12 cellular contexts compared by ENCODE assay signal in genomic region chr2:151315381-151315903, GRCh38. TPM values are rescaled to one million over a fixed set of nuclear protein-coding genes. Genes with fewer than 3 reads are reported as not detected.
DNase-seq lines count a peak whose midpoint lies in the region; ATAC-seq and TF ChIP-seq lines count a peak whose summit lies in the region.
"Had no signal": no experiment of that assay in that cellular context is flagged by ENCODE, and none has a peak within 500 bp of the region (broad histone marks: within the 10 kb centered on the region; RNA-seq: fewer than 3 reads in every experiment).

No MANE protein-coding gene starts in this region.

- H3K27ac Mint-ChIP-seq in HFFc6: no peak overlapping the region

- 0 out of 2 replicates have a peak, but pooled peaks cover 3% of the 10 kb centered on the region for H3K27me3 Mint-ChIP-seq in HFFc6 (ENCODE audit: insufficient read depth)

- DNase-seq in GM03348 (ENCODE audit: low spot score) (peak; percentile 47), left ventricle myocardium superior (peak; percentile 47), retinal pigment epithelial cell (ENCODE audit: low read depth) (peak; percentile 94), mesenteric fat pad (ENCODE audit: low spot score) (no peak), HFFc6 (no peak)
- no peak for DNase-seq in activated CD4-positive, CD25-positive, alpha-beta regulatory T cell treated with anti-CD3 and anti-CD28 coated beads, Interleukin-2, amount 50 U/mL, for 72 hours
- DNase-seq: NCI-H226 had no signal

- H3K4me3 ChIP-seq in retinal pigment epithelial cell (ENCODE audit: low read length): peak overlapping the region; percentile 1
- H3K4me3 ChIP-seq: cardiac muscle cell, SJSA1 had no signal

- H3K36me3 Mint-ChIP-seq in HFFc6 (ENCODE audit: low read depth): no peaks in the 10 kb centered on the region

- ATAC-seq in left ventricle myocardium superior: peak; percentile 89
- no peak for ATAC-seq in GM18907 (IDR thresholded peaks at IDR 0.05; ENCODE audit: unreplicated experiment)

- intact Hi-C loops in left ventricle myocardium superior (cut with micrococcal nuclease): no loop called here

- peaks cover 3% of the 10 kb centered on the region for H3K9me3 Mint-ChIP-seq in HFFc6

- TF ChIP-seq CTCF in retinal pigment epithelial cell (conservative IDR thresholded peaks at IDR 0.05; ENCODE audit: low read depth, low read length) (no peak), HFFc6 (IDR thresholded peaks at IDR 0.05) (no peak)

- H3K4me3 Mint-ChIP-seq in HFFc6: no peak overlapping the region

- H3K27ac ChIP-seq in angular gyrus (ENCODE audit: low read depth, low read length): peak overlapping the region; percentile 51
- H3K27ac ChIP-seq: cardiac muscle cell, SJSA1 had no signal

- peaks cover 10% of the 10 kb centered on the region for H3K4me1 Mint-ChIP-seq in HFFc6 (ENCODE audit: low read depth)

RNA-seq across cellular contexts. Expression of gene NMI, which starts 26.0 kb away (rescaled TPM):
- 3.9 TPM for total RNA-seq in left ventricle myocardium superior
- 13.6 TPM for total RNA-seq in mesenteric fat pad
- total RNA-seq in HFFc6 (2021; fragmentation: NEBNext Ultra II Directional; extraction: Animal tissue kit (Norgen Biotek cat#: 25700)): 1 to 10 TPM; 4.2 to 7.3 (median 6.4) TPM

RNA-seq across cellular contexts. Expression of gene TNFAIP6, which starts 42.0 kb away (rescaled TPM):
- total RNA-seq in left ventricle myocardium superior (2.4 TPM), mesenteric fat pad (25.4 TPM)
- 1 to 10 TPM in 5 of 6 experiments, under 1 TPM in 1; 0.92 to 2.4 (median 2.3) TPM for total RNA-seq in HFFc6 (2021; fragmentation: NEBNext Ultra II Directional; extraction: Animal tissue kit (Norgen Biotek cat#: 25700))
- total RNA-seq: activated CD8-positive, alpha-beta memory T cell treated with anti-CD3 and anti-CD28 coated beads for 36 hours; cardiac muscle cell had no signal

RNA-seq across cellular contexts. Expression of gene RBM43, which starts 53.8 kb away (rescaled TPM):
- total RNA-seq in left ventricle myocardium superior: 2.2 TPM
- 3.7 TPM for total RNA-seq in mesenteric fat pad
- 1 to 10 TPM; 3.8 to 8.2 (median 6.4) TPM for total RNA-seq in HFFc6 (2021; fragmentation: NEBNext Ultra II Directional; extraction: Animal tissue kit (Norgen Biotek cat#: 25700))

Comparison
In these comparisons a context has a peak if more than half of its experiments do, and no peak if none do; other contexts are left out.
1. DNase-seq: peak in GM03348 (single experiment), left ventricle myocardium superior (single experiment) and retinal pigment epithelial cell (single experiment); none in mesenteric fat pad (single experiment), activated CD4-positive, CD25-positive, alpha-beta regulatory T cell treated with anti-CD3 and anti-CD28 coated beads, Interleukin-2, amount 50 U/mL, for 72 hours (single experiment) and HFFc6 (single experiment).